9 cellular contexts compared by ENCODE assay signal in the genomic region with DNA sequence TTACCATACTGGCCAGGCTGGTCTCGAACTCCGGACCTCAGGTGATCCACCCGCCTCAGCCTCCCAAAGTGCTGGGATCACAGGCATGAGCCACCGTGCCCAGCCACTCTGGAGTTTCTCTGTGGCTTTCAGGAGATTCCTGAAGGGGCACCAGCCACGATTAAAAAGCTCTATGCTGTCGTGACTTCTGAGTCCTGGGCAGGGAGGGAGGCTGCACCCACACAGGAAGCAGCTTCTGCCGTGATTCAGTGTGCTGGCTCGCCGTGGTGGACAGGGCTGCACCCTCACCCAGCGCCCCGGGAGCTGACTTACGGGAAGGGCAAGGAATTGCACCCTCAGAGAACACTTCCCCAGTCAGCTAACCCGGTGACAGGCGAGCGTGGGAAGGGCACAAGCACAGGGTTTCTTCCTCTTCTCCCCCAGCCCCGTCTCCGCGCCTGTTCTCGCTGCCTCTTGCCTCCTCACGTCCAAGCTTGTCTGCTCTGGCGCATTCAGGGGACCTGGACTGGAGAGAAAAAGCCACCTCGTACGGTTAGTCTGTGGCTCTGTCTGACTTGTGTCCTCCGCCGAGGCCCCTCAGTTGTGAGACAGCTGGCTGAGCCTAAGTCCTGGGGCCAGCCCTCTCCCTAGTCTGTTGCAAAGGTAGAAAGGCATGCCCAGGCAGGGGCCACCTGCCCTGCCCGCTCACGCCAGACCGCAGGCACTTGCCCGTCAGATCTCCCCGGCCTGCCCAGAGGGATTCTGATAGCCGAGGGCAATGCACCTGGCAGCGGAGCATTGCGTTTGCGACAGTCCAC.
DNase-seq lines count a peak whose midpoint lies in the region; ATAC-seq, FAIRE-seq and TF ChIP-seq lines count a peak whose summit lies in the region.
"Had no signal": no experiment of that assay in that cellular context is flagged by ENCODE, and none has a peak within 500 bp of the region (broad histone marks: within the 10 kb centered on the region; RNA-seq: fewer than 3 reads in every experiment).

No MANE protein-coding gene starts in this region.

- H3K4me3 Mint-ChIP-seq in stimulated activated memory B cell treated with anti-CD40 and anti-IgM and Interleukin-4, amounts not matched to agents 10 μg/mL and 1 μg/mL and 100 μg/mL, for 72 hours, result peak overlapping the region; percentile 34
- H3K4me3 Mint-ChIP-seq in naive thymus-derived CD8-positive, alpha-beta T cell, result no peak overlapping the region
- H3K4me3 Mint-ChIP-seq in mesothelial cell of epicardium (no peak overlapping the region), glutamatergic neuron (ENCODE audit: unreplicated experiment) (no peak overlapping the region)

- FAIRE-seq in HTR-8/SVneo (lab: Jason Lieb, UNC) (peak; percentile 83), GM19239 (lab: Jason Lieb, UNC) (no peak)
- FAIRE-seq: islet of Langerhans had no signal

- intact Hi-C loops in left ventricle myocardium superior (cut with micrococcal nuclease), result no loop called here

- TF ChIP-seq CTCF in mesothelial cell of epicardium (IDR thresholded peaks at IDR 0.05; ENCODE audit: unreplicated experiment) (no peak), glutamatergic neuron (IDR thresholded peaks at IDR 0.05; ENCODE audit: partially characterized antibody, unreplicated experiment) (no peak)

- POLR2A ChIA-PET in naive thymus-derived CD8-positive, alpha-beta T cell (lab: Charles Lee), result no interaction called here

- no peak for ATAC-seq in left ventricle myocardium superior
- ATAC-seq in stimulated activated memory B cell treated with anti-CD40 and anti-IgM and Interleukin-4, amounts not matched to agents 10 μg/mL and 1 μg/mL and 100 μg/mL, for 72 hours, result no peak
- no peak for ATAC-seq in naive thymus-derived CD8-positive, alpha-beta T cell

- H3K9me3 Mint-ChIP-seq in stimulated activated memory B cell treated with anti-CD40 and anti-IgM and Interleukin-4, amounts not matched to agents 10 μg/mL and 1 μg/mL and 100 μg/mL, for 72 hours, result no peaks in the 10 kb centered on the region
- no peaks in the 10 kb centered on the region for H3K9me3 Mint-ChIP-seq in naive thymus-derived CD8-positive, alpha-beta T cell
- H3K9me3 Mint-ChIP-seq in mesothelial cell of epicardium (no peaks in the 10 kb centered on the region), glutamatergic neuron (ENCODE audit: unreplicated experiment) (peaks cover 9% of the 10 kb centered on the region)

- DNase-seq in HTR-8/SVneo (ENCODE audit: insufficient read length, low spot score), result peak; percentile 75
- DNase-seq in SW 1271 (lab: John Stamatoyannopoulos, UW), result peak; percentile 74 to 78
- DNase-seq in left ventricle myocardium superior, result peak; percentile 69
- DNase-seq in naive thymus-derived CD8-positive, alpha-beta T cell, result no peak
- no peak for DNase-seq in mesothelial cell of epicardium (ENCODE audit: low spot score in 2 of 2, unreplicated experiment in 2 of 2)
- no peak for DNase-seq in glutamatergic neuron
- no peak for DNase-seq in GM19239 (ENCODE audit: insufficient read length, low spot score)

- no peaks in the 10 kb centered on the region for H3K27me3 Mint-ChIP-seq in stimulated activated memory B cell treated with anti-CD40 and anti-IgM and Interleukin-4, amounts not matched to agents 10 μg/mL and 1 μg/mL and 100 μg/mL, for 72 hours
- peaks cover 0 to 11% (median 8%) of the 10 kb centered on the region in 5 donors for H3K27me3 Mint-ChIP-seq in naive thymus-derived CD8-positive, alpha-beta T cell
- peaks cover 13% of the 10 kb centered on the region for H3K27me3 Mint-ChIP-seq in mesothelial cell of epicardium (ENCODE audit: low read depth)
- H3K27me3 Mint-ChIP-seq in glutamatergic neuron (ENCODE audit: unreplicated experiment), result peaks cover 11% of the 10 kb centered on the region

- peaks cover 6% of the 10 kb centered on the region for H3K36me3 Mint-ChIP-seq in stimulated activated memory B cell treated with anti-CD40 and anti-IgM and Interleukin-4, amounts not matched to agents 10 μg/mL and 1 μg/mL and 100 μg/mL, for 72 hours
- H3K36me3 Mint-ChIP-seq in naive thymus-derived CD8-positive, alpha-beta T cell, result no peaks in the 10 kb centered on the region
- no peaks in the 10 kb centered on the region for H3K36me3 Mint-ChIP-seq in mesothelial cell of epicardium
- no peaks in the 10 kb centered on the region for H3K36me3 Mint-ChIP-seq in glutamatergic neuron (ENCODE audit: unreplicated experiment)

- peaks cover 31% of the 10 kb centered on the region for H3K4me1 Mint-ChIP-seq in stimulated activated memory B cell treated with anti-CD40 and anti-IgM and Interleukin-4, amounts not matched to agents 10 μg/mL and 1 μg/mL and 100 μg/mL, for 72 hours
- H3K4me1 Mint-ChIP-seq in naive thymus-derived CD8-positive, alpha-beta T cell, result peaks cover 4 to 17% (median 9%) of the 10 kb centered on the region in 4 donors
- H3K4me1 Mint-ChIP-seq in mesothelial cell of epicardium (peaks cover 59% of the 10 kb centered on the region), glutamatergic neuron (ENCODE audit: low read depth, unreplicated experiment) (no peaks in the 10 kb centered on the region)

- H3K27ac Mint-ChIP-seq in stimulated activated memory B cell treated with anti-CD40 and anti-IgM and Interleukin-4, amounts not matched to agents 10 μg/mL and 1 μg/mL and 100 μg/mL, for 72 hours, result no peak overlapping the region
- H3K27ac Mint-ChIP-seq in naive thymus-derived CD8-positive, alpha-beta T cell, result no peak overlapping the region
- H3K27ac Mint-ChIP-seq in mesothelial cell of epicardium (no peak overlapping the region), glutamatergic neuron (ENCODE audit: unreplicated experiment) (no peak overlapping the region)

Comparison
In these comparisons a context has a peak if more than half of its experiments do, and no peak if none do; other contexts are left out.
1. DNase-seq: peak in HTR-8/SVneo (single experiment), SW 1271 (2 of 2) and left ventricle myocardium superior (single experiment); none in naive thymus-derived CD8-positive, alpha-beta T cell (0 of 10), mesothelial cell of epicardium (0 of 2), glutamatergic neuron (single experiment) and GM19239 (single experiment).